ENCODE assay signal across 8 cellular contexts in genomic region chr7:131555565-131556054, GRCh38. TPM values are rescaled to one million over a fixed set of nuclear protein-coding genes. Genes with fewer than 3 reads are reported as not detected.
A peak's percentile ranks its signal among the peaks of the same experiment; 100 is the strongest.
DNase-seq lines count a peak whose midpoint lies in the region; ATAC-seq and TF ChIP-seq lines count a peak whose summit lies in the region.

No MANE protein-coding gene starts in this region.

- no peak for TF ChIP-seq CTCF in CD8-positive, alpha-beta T cell (IDR thresholded peaks at IDR 0.05)
- no peak for TF ChIP-seq CTCF in MM.1S (IDR thresholded peaks at IDR 0.05; ENCODE audit: low read length)
- TF ChIP-seq CTCF in mammary epithelial cell (conservative IDR thresholded peaks at IDR 0.05 in 1 of 2, IDR thresholded peaks at IDR 0.05 in 1 of 2; ENCODE audit: extremely low read depth in 1 of 2, insufficient read depth in 1 of 2, low read depth in 1 of 2, low read length in 2 of 2), result no peak

- CTCF ChIA-PET in CD8-positive, alpha-beta T cell (lab: Charles Lee), result no interaction called here
- CTCF ChIA-PET in mammary epithelial cell (lab: Charles Lee; ENCODE audit: low non-redundant PET), result no interaction called here

- in situ Hi-C loops in mammary epithelial cell (cut with MboI; ENCODE audit: low sequenced_read_pairs in 2 of 2), result no loop called here

- 0 out of 2 replicates have a peak, but pooled peaks cover 10% of the 10 kb centered on the region for H3K79me2 ChIP-seq in MM.1S (ENCODE audit: low read length)
- no peaks in the 10 kb centered on the region for H3K79me2 ChIP-seq in mammary epithelial cell (ENCODE audit: insufficient read depth, low read length)

- peaks cover 24% of the 10 kb centered on the region for H3K4me1 ChIP-seq in CD8-positive, alpha-beta T cell (ENCODE audit: insufficient read depth, low read length)
- peaks cover 13% of the 10 kb centered on the region for H3K4me1 ChIP-seq in MM.1S (ENCODE audit: low read length)
- peaks cover 16% of the 10 kb centered on the region for H3K4me1 ChIP-seq in mammary epithelial cell (ENCODE audit: insufficient read depth, low read length)
- H3K4me1 ChIP-seq in mucosa of rectum (ENCODE audit: control insufficient read depth in 2 of 2, insufficient read depth in 2 of 2, low read length in 2 of 2), result peaks cover 16 to 20% of the 10 kb centered on the region in 2 donors

- no peaks in the 10 kb centered on the region for H3K36me3 Mint-ChIP-seq in CD8-positive, alpha-beta T cell

- POLR2A ChIA-PET in CD8-positive, alpha-beta T cell (lab: Charles Lee), result no interaction called here

- no peak overlapping the region for H3K27ac ChIP-seq in CD8-positive, alpha-beta T cell (ENCODE audit: low read depth, low read length)
- H3K27ac ChIP-seq in MM.1S (ENCODE audit: low read length), result no peak overlapping the region
- H3K27ac ChIP-seq in mammary epithelial cell (ENCODE audit: insufficient read depth, low read depth, low read length), result no peak overlapping the region
- peak overlapping the region in 1 of 2 donors; percentile 43 for H3K27ac ChIP-seq in mucosa of rectum (ENCODE audit: low read depth in 2 of 2, low read length in 2 of 2)

- H3K4me3 Mint-ChIP-seq in CD8-positive, alpha-beta T cell, result peak overlapping the region; percentile 83

- no TSS peak for BruUV-seq in mammary epithelial cell (replicated peaks; lab: Mats Ljungman, UMichigan)

- no peak for DNase-seq in CD8-positive, alpha-beta T cell
- DNase-seq in MM.1S, result peak; percentile 21
- DNase-seq in mammary epithelial cell, result no peak
- DNase-seq in SIG-M5 treated with dmso at 0.1 percent for 504 hours (lab: John Stamatoyannopoulos, UW; ENCODE audit: unreplicated experiment), result no peak
- no peak for DNase-seq in inferior parietal cortex (ENCODE audit: extremely low spot score)
- DNase-seq in epidermal melanocyte (ENCODE audit: insufficient read length, low spot score), result no peak

- peaks cover 46% of the 10 kb centered on the region for H3K27me3 Mint-ChIP-seq in CD8-positive, alpha-beta T cell (ENCODE audit: low read depth)

- WGBS in mammary epithelial cell (ENCODE audit: low coverage, missing lambda C conversion rate), result 28% methylated on average over 12 of the region's 29 CpGs

- peaks cover 21% of the 10 kb centered on the region for H3K4me1 Mint-ChIP-seq in CD8-positive, alpha-beta T cell (ENCODE audit: low read depth)

- no peaks in the 10 kb centered on the region for H3K9me3 Mint-ChIP-seq in CD8-positive, alpha-beta T cell

- intact Hi-C loops in CD8-positive, alpha-beta T cell (cut with DNase I, micrococcal nuclease), result no loop called here
- intact Hi-C loops in mammary epithelial cell (cut with micrococcal nuclease), result no loop called here

- H3K4me3 ChIP-seq in CD8-positive, alpha-beta T cell (ENCODE audit: low read depth, low read length), result peak overlapping the region; percentile 40
- H3K4me3 ChIP-seq in MM.1S (ENCODE audit: low read length) (peak overlapping the region; percentile 89), mammary epithelial cell (replicated peaks in 1 of 3; ENCODE audit: insufficient read depth in 1 of 3, low read depth in 2 of 3, low read length in 3 of 3) (peak overlapping the region in 1 of 3 experiments; percentile 48), mucosa of rectum (ENCODE audit: low read length in 2 of 2) (peak overlapping the region; percentile 65 to 66)

- H3K9me3 ChIP-seq in CD8-positive, alpha-beta T cell (ENCODE audit: low read length), result no peaks in the 10 kb centered on the region
- H3K9me3 ChIP-seq in MM.1S (replicated peaks; ENCODE audit: insufficient read depth, low read length) (no peaks in the 10 kb centered on the region), mammary epithelial cell (replicated peaks; ENCODE audit: insufficient read depth, low read length) (no peaks in the 10 kb centered on the region), mucosa of rectum (ENCODE audit: control insufficient read depth in 2 of 2, low read length in 2 of 2) (no peaks in the 10 kb centered on the region)

- H3K9me2 ChIP-seq in MM.1S (replicated peaks; ENCODE audit: insufficient read depth, low read length), result no peaks in the 10 kb centered on the region

- H3K9ac ChIP-seq in MM.1S (ENCODE audit: low read length) (peak overlapping the region; percentile 65), mammary epithelial cell (ENCODE audit: insufficient read depth, low read length) (no peak overlapping the region), mucosa of rectum (ENCODE audit: low read depth in 1 of 2, low read length in 2 of 2) (peak overlapping the region; percentile 24 to 46)

- dilution Hi-C loops in mammary epithelial cell (cut with HindIII; ENCODE audit: low sequenced_read_pairs), result no loop called here

- H4K20me1 ChIP-seq in MM.1S (ENCODE audit: insufficient read depth, low read length) (no peaks in the 10 kb centered on the region), mammary epithelial cell (ENCODE audit: insufficient read depth, low read length) (no peaks in the 10 kb centered on the region)

- H3F3A ChIP-seq in MM.1S (ENCODE audit: insufficient read depth, low read length), result peaks cover 8% of the 10 kb centered on the region; the same call in 1 of the 2 replicates

- H2AFZ ChIP-seq in MM.1S (ENCODE audit: low read length), result peak overlapping the region; percentile 90
- peak overlapping the region; percentile 81 for H2AFZ ChIP-seq in mammary epithelial cell (ENCODE audit: low read depth, low read length)

- H3K4me2 ChIP-seq in MM.1S (ENCODE audit: low read depth, low read length) (peak overlapping the region; percentile 100), mammary epithelial cell (ENCODE audit: insufficient read depth, low read depth, low read length) (peak overlapping the region; percentile 94)

- no peak overlapping the region for H3K27ac Mint-ChIP-seq in CD8-positive, alpha-beta T cell

- no peak for ATAC-seq in CD8-positive, alpha-beta T cell
- ATAC-seq in GM19023 (IDR thresholded peaks at IDR 0.05; ENCODE audit: unreplicated experiment), result no peak

- H3K36me3 ChIP-seq in CD8-positive, alpha-beta T cell (ENCODE audit: insufficient read depth, low read length), result no peaks in the 10 kb centered on the region
- H3K36me3 ChIP-seq in MM.1S (replicated peaks; ENCODE audit: insufficient read depth, low read length) (no peaks in the 10 kb centered on the region), mammary epithelial cell (ENCODE audit: insufficient read depth, low read length) (no peaks in the 10 kb centered on the region), mucosa of rectum (ENCODE audit: control insufficient read depth in 2 of 2, insufficient read depth in 2 of 2, low read length in 2 of 2) (no peaks in the 10 kb centered on the region)

- peaks cover 14% of the 10 kb centered on the region for H3K27me3 ChIP-seq in CD8-positive, alpha-beta T cell (ENCODE audit: insufficient read depth, low read length)
- H3K27me3 ChIP-seq in MM.1S (replicated peaks; ENCODE audit: insufficient read depth, low read length), result no peaks in the 10 kb centered on the region
- H3K27me3 ChIP-seq in mammary epithelial cell (ENCODE audit: insufficient read depth, low read length), result peaks cover 39% of the 10 kb centered on the region
- peaks cover 6 to 28% of the 10 kb centered on the region in 2 donors for H3K27me3 ChIP-seq in mucosa of rectum (ENCODE audit: control insufficient read depth in 2 of 2, insufficient read depth in 2 of 2, low read length in 2 of 2)

RNA-seq across cellular contexts. Expression of gene PODXL, which starts 0.8 kb away (rescaled TPM):
- under 1 TPM; 0.35 to 0.86 TPM for total RNA-seq in CD8-positive, alpha-beta T cell
- under 1 TPM; 0.50 to 0.56 TPM for total RNA-seq in mammary epithelial cell
- 0.16 TPM for polyA plus RNA-seq in mammary epithelial cell
- polyA minus RNA-seq in mammary epithelial cell, result not detected
